ENCODE assay signal across 15 cellular contexts in genomic region chr6:160919713-160920112, GRCh38.
DNase-seq lines count a peak whose midpoint lies in the region; TF ChIP-seq lines count a peak whose summit lies in the region.
"Had no signal": no experiment of that assay in that cellular context is flagged by ENCODE, and none has a peak within 500 bp of the region (broad histone marks: within the 10 kb centered on the region; RNA-seq: fewer than 3 reads in every experiment).

No MANE protein-coding gene starts in this region.

- peaks cover 8% of the 10 kb centered on the region for H3K36me3 Mint-ChIP-seq in Calu3 (ENCODE audit: insufficient read depth, unreplicated experiment)

- no peak overlapping the region for H4K91ac ChIP-seq in mesenchymal stem cell (ENCODE audit: low read length)

- peaks cover 6% of the 10 kb centered on the region for H3K9me3 Mint-ChIP-seq in Calu3 (ENCODE audit: low read depth, unreplicated experiment)
- H3K9me3 Mint-ChIP-seq: activated T-helper 2 cell treated with anti-CD3 and anti-CD28 coated beads, Interferon-gamma antibody, Interleukin-2, Interleukin-4, amounts not matched to agents 10 μg/mL and 5 μg/mL and 100 μg/mL, durations not matched to agents 14 hours and 24 hours and 36 hours had no signal

- H3K4me3 Mint-ChIP-seq in Calu3 (ENCODE audit: low read depth, unreplicated experiment), result peak overlapping the region; percentile 49

- H3K14ac ChIP-seq in mesenchymal stem cell (ENCODE audit: low read length in 2 of 2), result no peak overlapping the region

- no peak overlapping the region for H3K4me2 ChIP-seq in mesenchymal stem cell (ENCODE audit: low read length, poor library complexity, severe bottlenecking)

- no peak for TF ChIP-seq CTCF in Calu3 (IDR thresholded peaks at IDR 0.05; ENCODE audit: unreplicated experiment)
- TF ChIP-seq CTCF in cardiac fibroblast (IDR thresholded peaks at IDR 0.05; ENCODE audit: low read depth, low read length), result no peak
- TF ChIP-seq CTCF in colonic mucosa (IDR thresholded peaks at IDR 0.05), result no peak

- H3K9ac ChIP-seq in mesenchymal stem cell (ENCODE audit: low read length) (no peak overlapping the region), colonic mucosa (ENCODE audit: low read depth in 2 of 2, low read length in 2 of 2) (no peak overlapping the region)

- H3K4ac ChIP-seq in mesenchymal stem cell (ENCODE audit: low read depth in 1 of 2, low read length in 2 of 2), result no peak overlapping the region

- no peak overlapping the region for H2BK5ac ChIP-seq in mesenchymal stem cell (ENCODE audit: low read depth, low read length, poor library complexity, severe bottlenecking)

- H3K4me1 ChIP-seq in mesenchymal stem cell (ENCODE audit: control insufficient read depth, insufficient read depth, low read depth, low read length), result no peaks in the 10 kb centered on the region
- no peaks in the 10 kb centered on the region for H3K4me1 ChIP-seq in colonic mucosa

- no peak overlapping the region for H3K27ac ChIP-seq in mesenchymal stem cell (ENCODE audit: low read length, poor library complexity, severe bottlenecking)
- no peak overlapping the region for H3K27ac ChIP-seq in colonic mucosa
- H3K27ac ChIP-seq: skin epidermis had no signal

- H3K36me3 ChIP-seq in mesenchymal stem cell (ENCODE audit: control insufficient read depth in 1 of 2, insufficient read depth in 2 of 2, low read depth in 1 of 2, low read length in 2 of 2), result no peaks in the 10 kb centered on the region
- H3K36me3 ChIP-seq in colonic mucosa, result no peaks in the 10 kb centered on the region

- H3K18ac ChIP-seq in mesenchymal stem cell (ENCODE audit: low read depth in 1 of 2, low read length in 2 of 2), result no peak overlapping the region

- H2BK120ac ChIP-seq in mesenchymal stem cell (ENCODE audit: low read depth, low read length), result no peak overlapping the region

- H3K23ac ChIP-seq in mesenchymal stem cell (ENCODE audit: low read length in 2 of 2), result no peak overlapping the region

- no TSS peak for BruUV-seq in Calu3 (replicated peaks; lab: Mats Ljungman, UMichigan)

- peak overlapping the region; percentile 93 for H3K27ac Mint-ChIP-seq in Calu3 (ENCODE audit: unreplicated experiment)
- H3K27ac Mint-ChIP-seq: activated T-helper 2 cell treated with anti-CD3 and anti-CD28 coated beads, Interferon-gamma antibody, Interleukin-2, Interleukin-4, amounts not matched to agents 10 μg/mL and 5 μg/mL and 100 μg/mL, durations not matched to agents 14 hours and 24 hours and 36 hours had no signal

- no peaks in the 10 kb centered on the region for H3K27me3 Mint-ChIP-seq in Calu3 (ENCODE audit: unreplicated experiment)

- H2AK5ac ChIP-seq in mesenchymal stem cell (ENCODE audit: low read length, severe bottlenecking), result no peak overlapping the region

- H3K4me1 Mint-ChIP-seq in Calu3 (ENCODE audit: low read depth, unreplicated experiment), result peaks cover 32% of the 10 kb centered on the region

- H3K27me3 ChIP-seq in mesenchymal stem cell (ENCODE audit: control insufficient read depth in 1 of 2, insufficient read depth in 1 of 2, low read length in 2 of 2) (no peaks in the 10 kb centered on the region), colonic mucosa (no peaks in the 10 kb centered on the region)

- DNase-seq in Calu3, result peak; percentile 47
- DNase-seq in LHCN-M2 (ENCODE audit: low read depth), result peak; percentile 71
- DNase-seq in cardiac fibroblast (ENCODE audit: low read depth in 2 of 2), result peak; percentile 75 to 93
- DNase-seq in mesenchymal stem cell, result peak; percentile 17
- DNase-seq in activated CD4-positive, alpha-beta T cell treated with anti-CD3 and anti-CD28 coated beads, Interleukin-2, amount 50 U/mL, for 1 hour, result no peak
- no peak for DNase-seq in ureter (ENCODE audit: low spot score)
- no peak for DNase-seq in colonic mucosa
- DNase-seq in NCI-H774 (lab: John Stamatoyannopoulos, UW), result no peak
- DNase-seq: DMS79 treated with DMSO at 0.1 percent for 48 hours, KG1, mesendoderm, NCI-H510A treated with DMSO at 0.1 percent for 48 hours, T1000 had no signal

- H3K9me3 ChIP-seq in mesenchymal stem cell (ENCODE audit: control insufficient read depth, low read length) (peaks cover 3% of the 10 kb centered on the region), colonic mucosa (no peaks in the 10 kb centered on the region)

- no peaks in the 10 kb centered on the region for H3K79me1 ChIP-seq in mesenchymal stem cell (replicated peaks; ENCODE audit: low read length, poor library complexity, severe bottlenecking)

- no peak overlapping the region for H2BK12ac ChIP-seq in mesenchymal stem cell (ENCODE audit: low read length in 2 of 2)

- CTCF ChIA-PET in Calu3 (lab: Charles Lee), result interaction anchor here (0.5 to 1.0 kb wide), 2 partner anchors 9 to 11 kb away, joined by 3 to 8 read pairs; no protein-coding TSS in a partner anchor

- H2BK15ac ChIP-seq in mesenchymal stem cell (ENCODE audit: low read depth, poor library complexity, severe bottlenecking), result no peak overlapping the region

- no peak overlapping the region for H4K8ac ChIP-seq in mesenchymal stem cell (ENCODE audit: low read length)

- intact Hi-C loops in Calu3 (cut with micrococcal nuclease; ENCODE audit: unreplicated experiment) (loop anchor here (5.0 kb wide), 1 partner anchor 127 kb away; no protein-coding TSS in a partner anchor), colonic mucosa (cut with DNase I) (no loop called here)

- no peak overlapping the region for H2AFZ ChIP-seq in mesenchymal stem cell (ENCODE audit: low read depth, low read length)

- no peak overlapping the region for H3K4me3 ChIP-seq in cardiac fibroblast (replicated peaks in 1 of 2; ENCODE audit: low read depth in 2 of 2, low read length in 2 of 2)
- no peak overlapping the region for H3K4me3 ChIP-seq in mesenchymal stem cell (ENCODE audit: insufficient read depth in 1 of 2, low read depth in 1 of 2, low read length in 2 of 2)
- no peak overlapping the region for H3K4me3 ChIP-seq in colonic mucosa
- H3K4me3 ChIP-seq: skin epidermis had no signal

Comparison
In these comparisons a context has a peak if more than half of its experiments do, and no peak if none do; other contexts are left out.
1. DNase-seq: peak in Calu3 (single experiment), LHCN-M2 (single experiment), cardiac fibroblast (2 of 2) and mesenchymal stem cell (single experiment); none in activated CD4-positive, alpha-beta T cell treated with anti-CD3 and anti-CD28 coated beads, Interleukin-2, amount 50 U/mL, for 1 hour (single experiment), ureter (single experiment), colonic mucosa (single experiment) and NCI-H774 (single experiment).